ENCODE assay signal across 20 cellular contexts in genomic region chr1:14267991-14268390, GRCh38.
"Had no signal": no experiment of that assay in that cellular context is flagged by ENCODE, and none has a peak within 500 bp of the region (broad histone marks: within the 10 kb centered on the region; RNA-seq: fewer than 3 reads in every experiment).

No MANE protein-coding gene starts in this region.

- H3K4me3 Mint-ChIP-seq: activated CD8-positive, alpha-beta memory T cell treated with anti-CD3 and anti-CD28 coated beads, Interleukin-2, amount 10 ng/mL, durations not matched to agents 7 days and 5 days; activated naive CD4-positive, alpha-beta T cell treated with anti-CD3 and anti-CD28 coated beads, Interleukin-2, amount 50 U/mL, for 24 hours; activated T-cell treated with anti-CD3 and anti-CD28 coated beads, Interleukin-2, amount 50 U/mL, for 24 hours; naive thymus-derived CD8-positive, alpha-beta T cell; stimulated activated memory B cell treated with anti-CD40 and anti-IgM and Interleukin-4, amounts not matched to agents 10 μg/mL and 1 μg/mL and 100 μg/mL, for 72 hours had no signal

- H3K9me3 ChIP-seq: gastrocnemius medialis, right lobe of liver had no signal

- H3K27ac ChIP-seq: cardiac muscle cell, gastrocnemius medialis, neutrophil, right lobe of liver, tibial nerve had no signal

- H3K36me3 ChIP-seq: cardiac muscle cell, gastrocnemius medialis, neutrophil, right lobe of liver, tibial nerve had no signal

- H3K4me3 ChIP-seq: cardiac muscle cell, gastrocnemius medialis, right lobe of liver, tibial nerve had no signal

- H3K4me1 ChIP-seq: gastrocnemius medialis, right lobe of liver, tibial nerve had no signal

- FAIRE-seq: colon had no signal

- ATAC-seq: activated CD8-positive, alpha-beta memory T cell treated with anti-CD3 and anti-CD28 coated beads, Interleukin-2, amount 10 ng/mL, durations not matched to agents 7 days and 5 days; gastrocnemius medialis; left colon; naive thymus-derived CD8-positive, alpha-beta T cell; right lobe of liver; stimulated activated memory B cell treated with anti-CD40 and anti-IgM and Interleukin-4, amounts not matched to agents 10 μg/mL and 1 μg/mL and 100 μg/mL, for 72 hours had no signal

- H3K36me3 Mint-ChIP-seq: activated CD8-positive, alpha-beta memory T cell treated with anti-CD3 and anti-CD28 coated beads, Interleukin-2, amount 10 ng/mL, durations not matched to agents 7 days and 5 days; activated naive CD4-positive, alpha-beta T cell treated with anti-CD3 and anti-CD28 coated beads, Interleukin-2, amount 50 U/mL, for 24 hours; naive thymus-derived CD8-positive, alpha-beta T cell; stimulated activated memory B cell treated with anti-CD40 and anti-IgM and Interleukin-4, amounts not matched to agents 10 μg/mL and 1 μg/mL and 100 μg/mL, for 72 hours had no signal

- H3K27me3 Mint-ChIP-seq: activated CD8-positive, alpha-beta memory T cell treated with anti-CD3 and anti-CD28 coated beads, Interleukin-2, amount 10 ng/mL, durations not matched to agents 7 days and 5 days; stimulated activated memory B cell treated with anti-CD40 and anti-IgM and Interleukin-4, amounts not matched to agents 10 μg/mL and 1 μg/mL and 100 μg/mL, for 72 hours had no signal

- DNase-seq: activated CD4-positive, alpha-beta T cell treated with anti-CD3 and anti-CD28 coated beads for 1 hour; activated CD4-positive, alpha-beta T cell treated with anti-CD3 and anti-CD28 coated beads, Interleukin-2, amount 50 U/mL, for 48 hours; activated CD8-positive, alpha-beta memory T cell treated with anti-CD3 and anti-CD28 coated beads, Interleukin-2, amount 10 ng/mL, durations not matched to agents 7 days and 5 days; activated effector memory CD4-positive, alpha-beta T cell treated with Interleukin-2 at 50 U/mL for 16 hours; activated T-cell treated with anti-CD3 and anti-CD28 coated beads, Interleukin-2, amount 50 U/mL, for 24 hours; amniotic stem cell; gastrocnemius medialis; hippocampal formation; left colon; naive thymus-derived CD8-positive, alpha-beta T cell; right lobe of liver; stimulated activated CD4-positive, alpha-beta T cell treated with anti-CD3 and anti-CD28 coated beads, Interleukin-1b, Interleukin-23, amount 100 ng/mL, for 48 hours; T-helper 9 cell had no signal

- H3K4me1 Mint-ChIP-seq: activated CD8-positive, alpha-beta memory T cell treated with anti-CD3 and anti-CD28 coated beads, Interleukin-2, amount 10 ng/mL, durations not matched to agents 7 days and 5 days; activated naive CD4-positive, alpha-beta T cell treated with anti-CD3 and anti-CD28 coated beads, Interleukin-2, amount 50 U/mL, for 24 hours; naive thymus-derived CD8-positive, alpha-beta T cell; stimulated activated memory B cell treated with anti-CD40 and anti-IgM and Interleukin-4, amounts not matched to agents 10 μg/mL and 1 μg/mL and 100 μg/mL, for 72 hours had no signal

- H3K9me3 Mint-ChIP-seq: activated naive CD4-positive, alpha-beta T cell treated with anti-CD3 and anti-CD28 coated beads, Interleukin-2, amount 50 U/mL, for 24 hours; activated T-cell treated with anti-CD3 and anti-CD28 coated beads, Interleukin-2, amount 50 U/mL, for 24 hours; stimulated activated memory B cell treated with anti-CD40 and anti-IgM and Interleukin-4, amounts not matched to agents 10 μg/mL and 1 μg/mL and 100 μg/mL, for 72 hours had no signal

- H3K27ac Mint-ChIP-seq: activated CD8-positive, alpha-beta memory T cell treated with anti-CD3 and anti-CD28 coated beads, Interleukin-2, amount 10 ng/mL, durations not matched to agents 7 days and 5 days; activated naive CD4-positive, alpha-beta T cell treated with anti-CD3 and anti-CD28 coated beads, Interleukin-2, amount 50 U/mL, for 24 hours; activated T-cell treated with anti-CD3 and anti-CD28 coated beads, Interleukin-2, amount 50 U/mL, for 24 hours; naive thymus-derived CD8-positive, alpha-beta T cell; progenitor cell of endocrine pancreas; stimulated activated memory B cell treated with anti-CD40 and anti-IgM and Interleukin-4, amounts not matched to agents 10 μg/mL and 1 μg/mL and 100 μg/mL, for 72 hours had no signal

- H3K27me3 ChIP-seq: cardiac muscle cell, gastrocnemius medialis, neutrophil, right lobe of liver, tibial nerve had no signal
